16 cellular contexts compared by ENCODE assay signal in the genomic region with DNA sequence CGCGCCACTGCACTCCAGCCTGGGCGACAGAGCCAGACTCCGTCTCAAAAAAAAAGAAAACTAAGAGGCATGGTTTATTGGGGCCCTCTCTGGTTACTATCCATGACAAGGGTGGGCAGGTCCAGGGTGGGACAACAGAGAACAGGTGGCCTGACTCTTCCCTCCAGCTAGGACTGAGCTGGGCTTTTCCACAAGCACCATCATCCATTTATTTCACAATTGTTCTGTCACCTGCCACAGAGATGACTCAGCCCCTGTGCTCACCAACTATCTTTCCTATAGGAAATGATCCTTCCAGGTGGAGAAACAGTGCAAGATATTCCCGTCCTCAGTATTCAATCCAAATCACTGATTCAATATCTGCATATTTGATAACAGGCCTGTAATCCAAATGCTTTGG. TPM values are rescaled to one million over a fixed set of nuclear protein-coding genes. Genes with fewer than 3 reads are reported as not detected.
DNase-seq lines count a peak whose midpoint lies in the region; ATAC-seq and TF ChIP-seq lines count a peak whose summit lies in the region.
"Had no signal": no experiment of that assay in that cellular context is flagged by ENCODE, and none has a peak within 500 bp of the region (broad histone marks: within the 10 kb centered on the region; RNA-seq: fewer than 3 reads in every experiment).

No MANE protein-coding gene starts in this region.

- H3K4me3 Mint-ChIP-seq in glutamatergic neuron (ENCODE audit: unreplicated experiment): no peak overlapping the region
- H3K4me3 Mint-ChIP-seq: CD8-positive, alpha-beta T cell; IgD-negative memory B cell had no signal

- H3K27ac ChIP-seq in RWPE1: no peak overlapping the region
- no peak overlapping the region for H3K27ac ChIP-seq in foreskin keratinocyte
- H3K27ac ChIP-seq in gastrocnemius medialis: no peak overlapping the region

- POLR2A ChIA-PET in RWPE1 (lab: Yijun Ruan, JAX; ENCODE audit: low non-redundant PET): no interaction called here

- intact Hi-C loops in gastrocnemius medialis (cut with DNase I; ENCODE audit: low total_unique reads): no loop called here

- peaks cover 4% of the 10 kb centered on the region for H3K4me1 Mint-ChIP-seq in glutamatergic neuron (ENCODE audit: low read depth, unreplicated experiment)
- H3K4me1 Mint-ChIP-seq: IgD-negative memory B cell had no signal

- H3K4me1 ChIP-seq in foreskin keratinocyte (no peaks in the 10 kb centered on the region), gastrocnemius medialis (peaks cover 13 to 14% of the 10 kb centered on the region in 2 donors)

- H3K27me3 Mint-ChIP-seq in glutamatergic neuron (ENCODE audit: unreplicated experiment): peaks cover 4% of the 10 kb centered on the region
- H3K27me3 Mint-ChIP-seq: IgD-negative memory B cell had no signal

- H3K36me3 ChIP-seq in gastrocnemius medialis: no peaks in the 10 kb centered on the region

- no peak overlapping the region for H3K27ac Mint-ChIP-seq in glutamatergic neuron (ENCODE audit: unreplicated experiment)
- H3K27ac Mint-ChIP-seq: CD8-positive, alpha-beta T cell; IgD-negative memory B cell had no signal

- H3K9me3 Mint-ChIP-seq in glutamatergic neuron (ENCODE audit: unreplicated experiment): peaks cover 1% of the 10 kb centered on the region

- no peak for TF ChIP-seq POLR2A in gastrocnemius medialis (IDR thresholded peaks at IDR 0.05)

- in situ Hi-C loops in gastrocnemius medialis (cut with MboI; ENCODE audit: low sequenced_read_pairs in 4 of 4): no loop called here

- CTCF ChIA-PET in RWPE1 (lab: Yijun Ruan, JAX): no interaction called here

- DNase-seq in HT1080 (ENCODE audit: low read depth): peak; percentile 32
- DNase-seq in RWPE1 (ENCODE audit: low spot score): peak; percentile 69
- DNase-seq in foreskin keratinocyte: peak; percentile 18 to 26
- DNase-seq in gastrocnemius medialis: no peak
- no peak for DNase-seq in glutamatergic neuron
- no peak for DNase-seq in NCI-H524 treated with DMSO at 0.1 percent for 48 hours (lab: John Stamatoyannopoulos, UW)
- DNase-seq in amniotic stem cell (lab: John Stamatoyannopoulos, UW): no peak
- DNase-seq: CD8-positive, alpha-beta T cell; GF-D8; H7; Kasumi-1; NCI-H187; NCI-H446; OCI-M1 had no signal

- H3K4me3 ChIP-seq in gastrocnemius medialis: no peak overlapping the region

- no peaks in the 10 kb centered on the region for H3K9me3 ChIP-seq in gastrocnemius medialis

- no peak for TF ChIP-seq CTCF in RWPE1 (conservative IDR thresholded peaks at IDR 0.05; ENCODE audit: low read depth)
- TF ChIP-seq CTCF in foreskin keratinocyte (conservative IDR thresholded peaks at IDR 0.05): no peak
- TF ChIP-seq CTCF in gastrocnemius medialis (IDR thresholded peaks at IDR 0.05 in 4 of 5, conservative IDR thresholded peaks at IDR 0.05 in 1 of 5): no peak
- no peak for TF ChIP-seq CTCF in glutamatergic neuron (IDR thresholded peaks at IDR 0.05; ENCODE audit: partially characterized antibody, unreplicated experiment)

- H3K27me3 ChIP-seq in foreskin keratinocyte (peaks cover 7% of the 10 kb centered on the region), gastrocnemius medialis (no peaks in the 10 kb centered on the region)

- ATAC-seq in foreskin keratinocyte: peak; percentile 40
- ATAC-seq in gastrocnemius medialis: peak; percentile 28 to 29
- no peak for ATAC-seq in GM18870 (IDR thresholded peaks at IDR 0.05; ENCODE audit: unreplicated experiment)
- ATAC-seq: CD8-positive, alpha-beta T cell had no signal

- no peaks in the 10 kb centered on the region for H3K36me3 Mint-ChIP-seq in glutamatergic neuron (ENCODE audit: unreplicated experiment)
- H3K36me3 Mint-ChIP-seq: CD8-positive, alpha-beta T cell; IgD-negative memory B cell had no signal

RNA-seq across cellular contexts. Expression of a gene that starts 44.9 kb away (rescaled TPM):
- total RNA-seq in HT1080 (2014; rRNA removed; shearing (Covaris generic)): not detected in 2 replicates
- 0.59 TPM in 1 of 2 replicates, not detected in the other for polyA plus RNA-seq in HT1080 (2015; cell fraction: cytosol; rRNA removed)
- polyA plus RNA-seq in HT1080 (2015; cell fraction: nucleus; rRNA removed): not detected in 2 replicates
- not detected in 2 replicates for total RNA-seq in foreskin keratinocyte
- not detected in 2 replicates for polyA plus RNA-seq in foreskin keratinocyte
- 1 to 10 TPM in 1 of 4 donors, not detected in 3; 6.3 TPM for total RNA-seq in gastrocnemius medialis
- not detected for total RNA-seq in glutamatergic neuron (ENCODE audit: unreplicated experiment)
- total RNA-seq: CD8-positive, alpha-beta T cell; H7 had no signal
- polyA plus RNA-seq: IgD-negative memory B cell had no signal

Comparison
In these comparisons a context has a peak if more than half of its experiments do, and no peak if none do; other contexts are left out.
1. DNase-seq: peak in HT1080 (single experiment), RWPE1 (single experiment) and foreskin keratinocyte (2 of 2); none in gastrocnemius medialis (0 of 2), glutamatergic neuron (single experiment), NCI-H524 treated with DMSO at 0.1 percent for 48 hours (single experiment) and amniotic stem cell (single experiment).